ENCODE assay signal across 23 cellular contexts in the genomic region with DNA sequence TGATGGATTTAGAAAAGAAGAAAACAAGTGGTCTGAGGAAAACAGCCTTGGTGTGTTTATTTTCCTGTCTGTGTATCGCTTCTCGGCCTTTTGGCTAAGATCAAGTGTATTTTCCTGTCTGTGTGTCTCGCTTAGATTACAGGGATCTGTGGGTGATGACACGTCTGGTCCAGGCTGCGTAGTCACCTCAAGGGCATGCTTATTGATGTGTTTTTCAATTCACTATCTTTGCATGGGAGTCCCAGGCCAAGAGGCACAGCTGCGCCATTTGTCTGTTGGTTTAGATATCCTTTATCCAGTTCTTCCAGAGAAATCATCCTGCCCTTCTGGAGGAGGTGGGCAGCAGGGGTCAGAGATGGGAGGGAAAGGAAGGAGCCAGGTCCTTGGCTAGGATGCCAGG. TPM values are rescaled to one million over a fixed set of nuclear protein-coding genes. Genes with fewer than 3 reads are reported as not detected.
DNase-seq lines count a peak whose midpoint lies in the region; ATAC-seq, FAIRE-seq and TF ChIP-seq lines count a peak whose summit lies in the region.
"Had no signal": no experiment of that assay in that cellular context is flagged by ENCODE, and none has a peak within 500 bp of the region (broad histone marks: within the 10 kb centered on the region; RNA-seq: fewer than 3 reads in every experiment).

No MANE protein-coding gene starts in this region.

- no peak overlapping the region for H3K18ac ChIP-seq in H9 (ENCODE audit: insufficient read length, low read depth, low read length)

- no peak overlapping the region for H4K5ac ChIP-seq in H9 (ENCODE audit: insufficient read length, low read depth, low read length)

- peaks cover 13% of the 10 kb centered on the region for H3K4me1 Mint-ChIP-seq in astrocyte (ENCODE audit: low read depth, unreplicated experiment)
- H3K4me1 Mint-ChIP-seq in H9, result peaks cover 28 to 29% of the 10 kb centered on the region in 2 experiments

- in situ Hi-C loops in gastrocnemius medialis (cut with MboI; ENCODE audit: low sequenced_read_pairs in 4 of 4), result loop anchor here in 2 of 4 donors (25.0 kb wide), 1 partner anchor 315 kb away; no protein-coding TSS in a partner anchor

- no peak overlapping the region for H2BK15ac ChIP-seq in H9 (ENCODE audit: low read depth, low read length)

- H2AK5ac ChIP-seq in H9 (ENCODE audit: insufficient read length, low read length), result no peak overlapping the region

- no peak overlapping the region for H3K14ac ChIP-seq in H9 (ENCODE audit: insufficient read depth, low read length)

- peak; percentile 9 for DNase-seq in OCI-M1 (lab: John Stamatoyannopoulos, UW)
- DNase-seq in astrocyte (ENCODE audit: low read depth), result no peak
- DNase-seq in iris pigment epithelial cell (ENCODE audit: low read depth), result peak; percentile 18
- DNase-seq in gastrocnemius medialis, result no peak
- DNase-seq in nucleus accumbens (lab: John Stamatoyannopoulos, UW), result no peak
- DNase-seq in H9, result no peak
- DNase-seq: DMS79, NCI-H1092 treated with DMSO at 0.1 percent for 48 hours, NCI-H146, NCI-H2029, NCI-H2227 treated with DMSO at 0.1 percent for 48 hours, NCI-H510A treated with DMSO at 0.1 percent for 48 hours, NCI-H748 treated with DMSO at 0.1 percent for 48 hours, SIG-M5 had no signal

- H3K23ac ChIP-seq in H9 (ENCODE audit: insufficient read length, low read depth, low read length), result no peak overlapping the region

- no peak overlapping the region for H3T11ph ChIP-seq in H9 (ENCODE audit: low read length)

- intact Hi-C loops in gastrocnemius medialis (cut with DNase I; ENCODE audit: low total_unique reads), result no loop called here

- no peak overlapping the region for H3K56ac ChIP-seq in H9 (ENCODE audit: insufficient read length, low read depth, low read length)

- H4K20me1 ChIP-seq in astrocyte (ENCODE audit: insufficient read depth, low read length) (no peaks in the 10 kb centered on the region), H9 (ENCODE audit: control insufficient read depth, insufficient read depth, insufficient read length) (no peaks in the 10 kb centered on the region)

- no CpG with 5 or more reads among the region's 6 CpGs for WGBS in H9 (ENCODE audit: extremely low coverage, insufficient read length, low lambda C conversion rate)

- H2BK120ac ChIP-seq in H9 (ENCODE audit: low read depth, low read length, poor library complexity, severe bottlenecking), result no peak overlapping the region

- no peaks in the 10 kb centered on the region for H3K9me3 Mint-ChIP-seq in astrocyte (ENCODE audit: unreplicated experiment)
- no peaks in the 10 kb centered on the region for H3K9me3 Mint-ChIP-seq in H9

- H2AFZ ChIP-seq in astrocyte (ENCODE audit: low read depth, low read length) (no peak overlapping the region), H9 (ENCODE audit: low read length) (no peak overlapping the region)

- no peaks in the 10 kb centered on the region for H3K23me2 ChIP-seq in H9 (ENCODE audit: insufficient read length, low read depth, low read length, poor library complexity, severe bottlenecking)

- no peak for TF ChIP-seq CTCF in astrocyte (IDR thresholded peaks at IDR 0.05; ENCODE audit: insufficient read depth, low read depth, low read length)
- no peak for TF ChIP-seq CTCF in gastrocnemius medialis (IDR thresholded peaks at IDR 0.05 in 4 of 5, conservative IDR thresholded peaks at IDR 0.05 in 1 of 5)
- no peak for TF ChIP-seq CTCF in H9 (conservative IDR thresholded peaks at IDR 0.05)

- no peak overlapping the region for H3K4me3 ChIP-seq in astrocyte (ENCODE audit: insufficient read depth, low read depth, low read length)
- no peak overlapping the region for H3K4me3 ChIP-seq in gastrocnemius medialis
- H3K4me3 ChIP-seq: A549, HAP-1 had no signal

- no peak for FAIRE-seq in astrocyte (lab: Jason Lieb, UNC)
- FAIRE-seq: A549, D721Med had no signal

- H3K27ac Mint-ChIP-seq in astrocyte (ENCODE audit: unreplicated experiment), result peak overlapping the region; percentile 63
- no peak overlapping the region for H3K27ac Mint-ChIP-seq in H9
- H3K27ac Mint-ChIP-seq: B cell, CD14-positive monocyte had no signal

- no peak overlapping the region for H2BK20ac ChIP-seq in H9 (ENCODE audit: low read depth, low read length, poor library complexity, severe bottlenecking)

- H3K79me2 ChIP-seq in astrocyte (ENCODE audit: insufficient read depth, low read length) (no peaks in the 10 kb centered on the region), H9 (ENCODE audit: insufficient read depth, low read length) (no peaks in the 10 kb centered on the region)

- no peak overlapping the region for H4K91ac ChIP-seq in H9 (ENCODE audit: insufficient read length, low read depth, low read length)

- H3K27ac ChIP-seq in astrocyte (ENCODE audit: low read depth, low read length), result no peak overlapping the region
- peak overlapping the region in 3 of 4 donors; percentile 13 to 83 (median 26) for H3K27ac ChIP-seq in gastrocnemius medialis
- no peak overlapping the region for H3K27ac ChIP-seq in H9 (ENCODE audit: insufficient read length, low read depth, low read length)
- H3K27ac ChIP-seq: A549, KMS-11 had no signal

- no peak overlapping the region for H4K8ac ChIP-seq in H9 (replicated peaks; ENCODE audit: insufficient read length, low read depth, low read length)

- H3K27me3 ChIP-seq in astrocyte (ENCODE audit: insufficient read depth, low read length) (peaks cover 17% of the 10 kb centered on the region), gastrocnemius medialis (no peaks in the 10 kb centered on the region), H9 (ENCODE audit: insufficient read depth, low read length) (no peaks in the 10 kb centered on the region; the same call in 1 of the 2 replicates)

- H2BK5ac ChIP-seq in H9 (ENCODE audit: insufficient read length, low read length), result no peak overlapping the region

- no peak overlapping the region for H3K9ac ChIP-seq in astrocyte (ENCODE audit: low read length)
- no peak overlapping the region for H3K9ac ChIP-seq in H9 (ENCODE audit: extremely low read depth, insufficient read length, low read length)
- H3K9ac ChIP-seq: KMS-11 had no signal

- H3K36me3 Mint-ChIP-seq in astrocyte (ENCODE audit: low read depth, unreplicated experiment) (no peaks in the 10 kb centered on the region), H9 (ENCODE audit: insufficient read depth in 1 of 3, low read depth in 3 of 3) (no peaks in the 10 kb centered on the region; a peak in 1 of 7 replicates)
- H3K36me3 Mint-ChIP-seq: CD14-positive monocyte had no signal

- H3K4ac ChIP-seq in H9 (ENCODE audit: low read depth, low read length), result no peak overlapping the region

- H3K4me2 ChIP-seq in astrocyte (ENCODE audit: low read length) (no peak overlapping the region), H9 (ENCODE audit: insufficient read depth, insufficient read length, low read length) (no peak overlapping the region)
- H3K4me2 ChIP-seq: A549, KMS-11 had no signal

- ATAC-seq in gastrocnemius medialis, result no peak
- ATAC-seq in GM19467 (IDR thresholded peaks at IDR 0.05; ENCODE audit: unreplicated experiment), result no peak
- ATAC-seq: A549, Panc1 had no signal

- H3K79me1 ChIP-seq in H9 (ENCODE audit: insufficient read depth, low read depth, low read length, poor library complexity, severe bottlenecking), result no peaks in the 10 kb centered on the region

- peaks cover 7% of the 10 kb centered on the region for H3K27me3 Mint-ChIP-seq in astrocyte (ENCODE audit: low read depth, unreplicated experiment)
- peaks cover 32% of the 10 kb centered on the region for H3K27me3 Mint-ChIP-seq in H9 (ENCODE audit: low read depth)

- H3K4me3 Mint-ChIP-seq in astrocyte (ENCODE audit: unreplicated experiment) (no peak overlapping the region), H9 (no peak overlapping the region)
- H3K4me3 Mint-ChIP-seq: B cell, CD14-positive monocyte had no signal

- H3K36me3 ChIP-seq in astrocyte (ENCODE audit: insufficient read depth, low read length), result no peaks in the 10 kb centered on the region
- H3K36me3 ChIP-seq in gastrocnemius medialis, result no peaks in the 10 kb centered on the region
- H3K36me3 ChIP-seq: HAP-1 had no signal

- no peaks in the 10 kb centered on the region for H3K9me3 ChIP-seq in astrocyte (ENCODE audit: insufficient read depth, low read depth, low read length)
- no peaks in the 10 kb centered on the region for H3K9me3 ChIP-seq in gastrocnemius medialis
- no peaks in the 10 kb centered on the region for H3K9me3 ChIP-seq in H9 (ENCODE audit: control insufficient read depth, low read depth, low read length)
- H3K9me3 ChIP-seq: A549, HAP-1 had no signal

- H3K4me1 ChIP-seq in astrocyte (ENCODE audit: insufficient read depth, low read length), result no peaks in the 10 kb centered on the region
- peaks cover 25 to 28% of the 10 kb centered on the region in 2 donors for H3K4me1 ChIP-seq in gastrocnemius medialis
- no peaks in the 10 kb centered on the region for H3K4me1 ChIP-seq in H9 (ENCODE audit: insufficient read depth, low read length)

- no peak for TF ChIP-seq POLR2A in gastrocnemius medialis (IDR thresholded peaks at IDR 0.05)

- no peak overlapping the region for H2BK12ac ChIP-seq in H9 (ENCODE audit: insufficient read length, low read depth, low read length)

RNA-seq across cellular contexts. Expression of gene STH, which starts 47.1 kb away (rescaled TPM):
- total RNA-seq in astrocyte (not detected in 2 replicates), gastrocnemius medialis (not detected), H9 (2021) (not detected in 2 replicates)
- total RNA-seq: B cell, HT1080 had no signal

RNA-seq across cellular contexts. Expression of gene MAPT, which starts 57.6 kb away (rescaled TPM):
- total RNA-seq in astrocyte, result 2.1 and 2.2 TPM in 2 replicates
- 100 to 1,000 TPM in 1 of 4 donors, 10 to 100 TPM in 3; 70.3 to 120 (median 82.8) TPM for total RNA-seq in gastrocnemius medialis
- total RNA-seq in H9 (2021), result 1.3 and 1.6 TPM in 2 replicates

Comparison
In these comparisons a context has a peak if more than half of its experiments do, and no peak if none do; other contexts are left out.
1. DNase-seq: peak in OCI-M1 (single experiment) and iris pigment epithelial cell (single experiment); none in astrocyte (single experiment), gastrocnemius medialis (0 of 2), nucleus accumbens (0 of 56) and H9 (single experiment).
2. H3K27ac ChIP-seq: peak in gastrocnemius medialis (3 of 4); none in astrocyte (single experiment) and H9 (single experiment).
3. RNA of gene MAPT, which starts 57.6 kb away (total RNA-seq): 70.3 to 120 TPM in gastrocnemius medialis; 2.1 to 2.2 TPM in astrocyte and 1.3 to 1.6 TPM in H9; every median in the first group is over 10 times any median in the second.